In the genomic region with DNA sequence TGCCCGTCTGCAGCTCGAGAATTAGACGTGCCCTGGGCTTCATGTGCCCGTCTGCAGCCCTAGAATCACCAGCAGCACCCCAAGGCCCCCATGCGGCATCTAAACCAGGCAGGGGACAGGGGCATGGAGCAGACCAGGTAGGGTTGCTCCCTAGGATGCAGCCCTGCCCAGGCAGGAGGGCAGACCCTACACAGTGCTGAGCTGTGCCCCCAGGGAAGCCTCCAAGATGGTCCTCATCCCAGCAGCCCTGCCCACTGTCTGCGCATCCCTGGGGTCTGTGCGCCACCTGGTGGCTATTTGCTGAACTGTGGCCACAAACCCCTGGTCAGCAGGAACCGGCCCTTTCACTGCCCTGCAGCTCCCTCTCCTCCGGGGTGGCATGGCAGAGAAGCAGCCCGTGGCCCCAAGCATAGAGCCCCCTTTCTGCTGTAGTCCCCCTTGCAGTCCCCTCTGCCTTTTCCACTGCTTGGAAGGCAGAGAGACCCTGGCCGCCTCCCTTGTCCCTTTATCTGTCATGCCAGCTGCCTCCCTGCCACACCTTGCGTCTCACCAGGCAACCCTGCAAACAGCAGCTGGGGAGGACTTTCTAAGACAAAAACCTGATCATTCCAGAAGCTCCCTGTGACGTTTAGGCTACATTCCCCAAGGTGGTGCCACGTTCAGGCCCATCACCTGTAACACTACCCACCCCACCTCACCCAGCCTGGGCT, we compare ENCODE assay signal across 8 cellular contexts.
DNase-seq lines count a peak whose midpoint lies in the region; ATAC-seq and TF ChIP-seq lines count a peak whose summit lies in the region.

No MANE protein-coding gene starts in this region.

- H3K9me3 Mint-ChIP-seq in H9 (no peaks in the 10 kb centered on the region), osteocyte (ENCODE audit: unreplicated experiment) (no peaks in the 10 kb centered on the region)

- no peak overlapping the region for H2BK120ac ChIP-seq in H9 (ENCODE audit: low read depth, low read length, poor library complexity, severe bottlenecking)

- no peak for TF ChIP-seq POLR2A in Peyer's patch (IDR thresholded peaks at IDR 0.05)

- H3K79me1 ChIP-seq in H9 (ENCODE audit: insufficient read depth, low read depth, low read length, poor library complexity, severe bottlenecking), result no peaks in the 10 kb centered on the region

- H3K27me3 ChIP-seq in H9 (ENCODE audit: insufficient read depth, low read length) (no peaks in the 10 kb centered on the region; the same call in 1 of the 2 replicates), Peyer's patch (no peaks in the 10 kb centered on the region), foreskin keratinocyte (peaks cover 4% of the 10 kb centered on the region), tibial artery (peaks cover 0 to 54% of the 10 kb centered on the region in 2 donors)

- H3K27me3 Mint-ChIP-seq in H9 (ENCODE audit: low read depth) (peaks cover 67% of the 10 kb centered on the region), osteocyte (ENCODE audit: unreplicated experiment) (peaks cover 14% of the 10 kb centered on the region)

- no peak overlapping the region for H4K8ac ChIP-seq in H9 (replicated peaks; ENCODE audit: insufficient read length, low read depth, low read length)

- H3K4me1 ChIP-seq in H9 (ENCODE audit: insufficient read depth, low read length) (peaks cover 2% of the 10 kb centered on the region; the same call in 1 of the 2 replicates), Peyer's patch (peaks cover 0 to 45% (median 21%) of the 10 kb centered on the region in 4 donors), foreskin keratinocyte (peaks cover 6% of the 10 kb centered on the region), tibial artery (peaks cover 0 to 10% (median 5%) of the 10 kb centered on the region in 4 donors)

- WGBS in H9 (ENCODE audit: extremely low coverage, insufficient read length, low lambda C conversion rate), result no CpG with 5 or more reads among the region's 14 CpGs

- no peak overlapping the region for H4K91ac ChIP-seq in H9 (ENCODE audit: insufficient read length, low read depth, low read length)

- no peak overlapping the region for H2AFZ ChIP-seq in H9 (ENCODE audit: low read length)

- H2BK5ac ChIP-seq in H9 (ENCODE audit: insufficient read length, low read length), result no peak overlapping the region

- no peaks in the 10 kb centered on the region for H3K36me3 ChIP-seq in Peyer's patch
- no peaks in the 10 kb centered on the region for H3K36me3 ChIP-seq in tibial artery

- no peaks in the 10 kb centered on the region for H3K23me2 ChIP-seq in H9 (ENCODE audit: insufficient read length, low read depth, low read length, poor library complexity, severe bottlenecking)

- H3K9ac ChIP-seq in H9 (ENCODE audit: extremely low read depth, insufficient read length, low read length), result no peak overlapping the region

- no peak overlapping the region for H2BK20ac ChIP-seq in H9 (ENCODE audit: low read depth, low read length, poor library complexity, severe bottlenecking)

- no peak overlapping the region for H3K4me2 ChIP-seq in H9 (ENCODE audit: insufficient read depth, insufficient read length, low read length)

- H2BK12ac ChIP-seq in H9 (ENCODE audit: insufficient read length, low read depth, low read length), result no peak overlapping the region

- H3K4ac ChIP-seq in H9 (ENCODE audit: low read depth, low read length), result no peak overlapping the region

- no peak overlapping the region for H3K27ac Mint-ChIP-seq in H9
- H3K27ac Mint-ChIP-seq in osteocyte (ENCODE audit: unreplicated experiment), result no peak overlapping the region

- H3K23ac ChIP-seq in H9 (ENCODE audit: insufficient read length, low read depth, low read length), result no peak overlapping the region

- no peak overlapping the region for H3K56ac ChIP-seq in H9 (ENCODE audit: insufficient read length, low read depth, low read length)

- H3K4me1 Mint-ChIP-seq in H9 (peaks cover 11 to 16% of the 10 kb centered on the region in 2 experiments), osteocyte (ENCODE audit: unreplicated experiment) (peaks cover 21% of the 10 kb centered on the region)

- H2BK15ac ChIP-seq in H9 (ENCODE audit: low read depth, low read length), result no peak overlapping the region

- intact Hi-C loops in tibial artery (cut with DNase I; ENCODE audit: low total_unique reads), result loop anchor here (1.0 to 5.0 kb wide), 3 partner anchors 103 to 249 kb away; no protein-coding TSS in a partner anchor

- H3K4me3 ChIP-seq in Peyer's patch (no peak overlapping the region), tibial artery (no peak overlapping the region)

- H3K14ac ChIP-seq in H9 (ENCODE audit: insufficient read depth, low read length), result no peak overlapping the region

- no peak overlapping the region for H3K18ac ChIP-seq in H9 (ENCODE audit: insufficient read length, low read depth, low read length)

- peak; percentile 89 for DNase-seq in AG20443 (ENCODE audit: low spot score)
- DNase-seq in H9, result peak; percentile 83
- peak; percentile 69 to 87 (median 86) for DNase-seq in Peyer's patch
- DNase-seq in activated T-helper 9 cell treated with anti-CD3 and anti-CD28 coated beads, Interleukin-2, amount 50 U/mL, for 16 hours (ENCODE audit: low read depth), result peak; percentile 52
- peak in 1 of 2 donors; percentile 12 for DNase-seq in foreskin keratinocyte
- DNase-seq in osteocyte (ENCODE audit: extremely low spot score, unreplicated experiment), result peak; percentile 93
- peak; percentile 61 to 82 for DNase-seq in tibial artery

- no peaks in the 10 kb centered on the region for H3K9me3 ChIP-seq in H9 (ENCODE audit: control insufficient read depth, low read depth, low read length)
- H3K9me3 ChIP-seq in Peyer's patch, result no peaks in the 10 kb centered on the region
- no peaks in the 10 kb centered on the region for H3K9me3 ChIP-seq in tibial artery

- TF ChIP-seq CTCF in H9 (conservative IDR thresholded peaks at IDR 0.05), result peak; percentile 97
- peak; percentile 94 to 98 (median 98) for TF ChIP-seq CTCF in Peyer's patch (IDR thresholded peaks at IDR 0.05)
- TF ChIP-seq CTCF in foreskin keratinocyte (conservative IDR thresholded peaks at IDR 0.05), result peak; percentile 85
- peak; percentile 94 for TF ChIP-seq CTCF in osteocyte (IDR thresholded peaks at IDR 0.05)
- peak; percentile 92 to 95 for TF ChIP-seq CTCF in tibial artery (IDR thresholded peaks at IDR 0.05)

- H4K5ac ChIP-seq in H9 (ENCODE audit: insufficient read length, low read depth, low read length), result no peak overlapping the region

- H3K27ac ChIP-seq in H9 (ENCODE audit: insufficient read length, low read depth, low read length), result no peak overlapping the region
- no peak overlapping the region for H3K27ac ChIP-seq in Peyer's patch
- no peak overlapping the region for H3K27ac ChIP-seq in foreskin keratinocyte
- no peak overlapping the region for H3K27ac ChIP-seq in tibial artery

- no peak overlapping the region for H2AK5ac ChIP-seq in H9 (ENCODE audit: insufficient read length, low read length)

- no peaks in the 10 kb centered on the region for H4K20me1 ChIP-seq in H9 (ENCODE audit: control insufficient read depth, insufficient read depth, insufficient read length)

- H3T11ph ChIP-seq in H9 (ENCODE audit: low read length), result no peak overlapping the region

- no peaks in the 10 kb centered on the region for H3K79me2 ChIP-seq in H9 (ENCODE audit: insufficient read depth, low read length)

- ATAC-seq in foreskin keratinocyte, result no peak
- ATAC-seq in GM19324 (IDR thresholded peaks at IDR 0.05; ENCODE audit: low FRiP score, unreplicated experiment), result no peak

- H3K4me3 Mint-ChIP-seq in H9, result no peak overlapping the region
- H3K4me3 Mint-ChIP-seq in osteocyte (ENCODE audit: unreplicated experiment), result no peak overlapping the region

- no peaks in the 10 kb centered on the region; a peak in 1 of 7 replicates for H3K36me3 Mint-ChIP-seq in H9 (ENCODE audit: insufficient read depth in 1 of 3, low read depth in 3 of 3)
- H3K36me3 Mint-ChIP-seq in osteocyte (ENCODE audit: unreplicated experiment), result no peaks in the 10 kb centered on the region
